ENCODE assay signal across 11 cellular contexts in the genomic region with DNA sequence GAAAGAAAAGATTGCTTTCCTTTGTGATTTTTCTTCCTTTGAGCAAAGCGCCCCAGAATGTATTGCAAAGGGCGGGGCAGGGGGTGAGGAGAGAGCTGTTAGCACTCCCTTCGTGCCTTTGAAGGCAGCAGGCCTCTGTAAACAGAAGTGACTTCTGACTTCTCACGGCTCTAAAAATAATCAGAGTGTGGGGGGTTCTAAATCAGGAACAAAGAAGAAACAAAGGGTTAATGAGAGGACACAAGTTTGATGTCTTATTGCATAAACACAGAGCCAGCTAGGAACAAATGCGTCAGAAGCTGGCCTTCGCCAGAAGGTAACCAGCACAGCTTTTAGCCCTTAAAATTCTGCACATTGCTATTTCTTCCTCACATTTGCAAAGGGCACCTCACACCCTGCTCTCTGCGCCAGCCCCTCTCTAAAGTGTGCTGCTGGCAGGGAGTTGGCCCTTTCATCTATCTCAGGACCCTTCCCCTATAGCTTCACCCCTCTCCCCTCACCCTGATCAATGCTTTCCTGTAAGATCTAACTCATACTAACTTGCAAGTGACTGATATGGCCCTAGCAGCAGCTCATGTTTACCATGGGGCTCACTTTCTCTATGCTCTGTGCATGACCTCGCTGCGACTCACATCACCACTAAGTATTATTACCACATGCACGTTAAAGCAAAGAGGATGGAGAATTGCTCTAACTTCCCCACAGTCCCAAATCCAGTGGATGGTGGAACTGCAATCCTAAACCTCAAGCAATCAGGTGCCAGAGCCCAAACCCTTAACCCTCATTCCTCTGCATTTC.
A peak's percentile ranks its signal among the peaks of the same experiment; 100 is the strongest.
DNase-seq lines count a peak whose midpoint lies in the region; ATAC-seq and FAIRE-seq lines count a peak whose summit lies in the region.
"Had no signal": no experiment of that assay in that cellular context is flagged by ENCODE, and none has a peak within 500 bp of the region (broad histone marks: within the 10 kb centered on the region; RNA-seq: fewer than 3 reads in every experiment).

No MANE protein-coding gene starts in this region.

- ATAC-seq in HG03025 (IDR thresholded peaks at IDR 0.05; ENCODE audit: low FRiP score, unreplicated experiment) = no peak
- no peak for ATAC-seq in GM19023 (IDR thresholded peaks at IDR 0.05; ENCODE audit: unreplicated experiment)

- no peaks in the 10 kb centered on the region for H3K9me3 ChIP-seq in MG63

- DNase-seq in AG20443 (ENCODE audit: low spot score) = peak; percentile 53
- peak; percentile 70 for DNase-seq in MG63
- DNase-seq in activated naive CD4-positive, alpha-beta T cell treated with anti-CD3 and anti-CD28 coated beads, Interleukin-2, amount 50 U/mL, for 16 hours = peak; percentile 64
- peak; percentile 37 for DNase-seq in left kidney (ENCODE audit: low read depth, low spot score)
- DNase-seq in GM19239 (ENCODE audit: insufficient read length, low spot score) = no peak
- no peak for DNase-seq in NCI-H2081 treated with DMSO at 0.1 percent for 48 hours (lab: John Stamatoyannopoulos, UW)
- DNase-seq: erythroblast, nephron progenitor cell had no signal

- H3K27me3 ChIP-seq in MG63 = no peaks in the 10 kb centered on the region

- FAIRE-seq in GM19239 (lab: Jason Lieb, UNC) = no peak
- FAIRE-seq: G401.6 had no signal

- no peak overlapping the region for H3K4me3 ChIP-seq in MG63

- no peaks in the 10 kb centered on the region for H3K36me3 ChIP-seq in MG63

Comparison
In these comparisons a context has a peak if more than half of its experiments do, and no peak if none do; other contexts are left out.
1. DNase-seq: peak in AG20443 (single experiment), MG63 (single experiment), activated naive CD4-positive, alpha-beta T cell treated with anti-CD3 and anti-CD28 coated beads, Interleukin-2, amount 50 U/mL, for 16 hours (single experiment) and left kidney (single experiment); none in GM19239 (single experiment) and NCI-H2081 treated with DMSO at 0.1 percent for 48 hours (single experiment).